Comparison of ENCODE assay signal across 13 cellular contexts in the genomic region with DNA sequence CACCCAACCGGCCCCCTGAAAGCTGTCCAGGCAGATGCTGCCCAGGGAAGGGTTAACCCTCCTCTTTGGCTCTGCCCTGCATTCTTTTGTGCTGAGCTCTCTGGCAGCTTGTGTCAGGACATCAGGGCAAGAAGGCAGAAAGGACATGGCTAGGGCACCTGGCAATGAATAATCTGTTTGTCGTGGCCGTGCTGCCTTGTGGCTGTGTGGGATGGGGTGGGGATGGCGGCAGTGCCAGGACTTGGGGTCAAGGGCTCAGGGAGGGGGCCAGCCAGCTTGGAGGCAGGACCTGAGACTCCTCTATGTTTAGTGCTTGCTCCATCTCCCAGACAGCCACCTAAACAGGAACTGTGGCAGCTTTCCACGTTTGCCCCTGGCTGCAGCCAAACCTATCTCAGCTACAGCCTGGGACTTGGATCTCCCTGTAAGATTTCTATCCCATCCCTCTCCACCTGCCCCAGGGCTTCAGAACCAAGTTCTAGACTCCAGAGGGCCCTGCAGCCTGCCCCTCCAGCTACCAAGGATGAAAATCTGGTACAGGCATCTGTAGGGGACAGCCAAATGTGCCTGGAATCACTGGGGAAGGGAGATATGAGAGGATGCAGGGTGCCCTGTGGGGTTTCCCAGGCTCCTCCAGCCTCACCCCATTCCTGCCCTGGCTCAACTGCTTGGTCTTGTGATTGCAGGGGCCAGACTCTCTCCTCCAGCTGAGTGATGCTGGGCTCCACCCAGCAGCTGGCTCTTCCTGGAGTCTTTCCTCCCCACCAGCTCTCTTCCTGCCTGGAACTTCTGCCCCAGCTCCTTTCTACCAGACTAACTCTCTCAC. TPM values are rescaled to one million over a fixed set of nuclear protein-coding genes. Genes with fewer than 3 reads are reported as not detected.
DNase-seq lines count a peak whose midpoint lies in the region; ATAC-seq and TF ChIP-seq lines count a peak whose summit lies in the region.
"Had no signal": no experiment of that assay in that cellular context is flagged by ENCODE, and none has a peak within 500 bp of the region (broad histone marks: within the 10 kb centered on the region; RNA-seq: fewer than 3 reads in every experiment).

No MANE protein-coding gene starts in this region.

- no peak overlapping the region for H3K4me3 ChIP-seq in mammary epithelial cell (replicated peaks in 1 of 3; ENCODE audit: insufficient read depth in 1 of 3, low read depth in 2 of 3, low read length in 3 of 3)
- no peak overlapping the region for H3K4me3 ChIP-seq in right lobe of liver
- no peak overlapping the region for H3K4me3 ChIP-seq in transverse colon
- H3K4me3 ChIP-seq: SK-N-MC had no signal

- CTCF ChIA-PET in mammary epithelial cell (lab: Charles Lee; ENCODE audit: low non-redundant PET): interaction anchor here (0.5 to 0.7 kb wide), 2 partner anchors 84 to 128 kb away, joined by 4 to 8 read pairs; no protein-coding TSS in a partner anchor

- H3K79me1 ChIP-seq in H9 (ENCODE audit: insufficient read depth, low read depth, low read length, poor library complexity, severe bottlenecking): no peaks in the 10 kb centered on the region

- intact Hi-C loops in mammary epithelial cell (cut with micrococcal nuclease) (loop anchor here (1.0 to 10.0 kb wide), 2 partner anchors 27 to 398 kb away; no protein-coding TSS in a partner anchor), right lobe of liver (cut with DNase I) (no loop called here), transverse colon (cut with DNase I; ENCODE audit: low total_unique reads) (loop anchor here (2.0 kb wide), 1 partner anchor 48 kb away; the partner anchor contains the start of gene PTPN7)

- TF ChIP-seq CTCF in mammary epithelial cell (conservative IDR thresholded peaks at IDR 0.05 in 1 of 2, IDR thresholded peaks at IDR 0.05 in 1 of 2; ENCODE audit: extremely low read depth in 1 of 2, insufficient read depth in 1 of 2, low read depth in 1 of 2, low read length in 2 of 2) (no peak), right lobe of liver (IDR thresholded peaks at IDR 0.05) (no peak), transverse colon (IDR thresholded peaks at IDR 0.05) (no peak), H9 (conservative IDR thresholded peaks at IDR 0.05) (no peak)

- in situ Hi-C loops in mammary epithelial cell (cut with MboI; ENCODE audit: low sequenced_read_pairs in 2 of 2): loop anchor here in 1 of 2 donors (10.0 kb wide), 1 partner anchor 218 kb away; no protein-coding TSS in a partner anchor
- in situ Hi-C loops in transverse colon (cut with MboI; ENCODE audit: low pct_ligation_motif_present in 1 of 4, low pct_unique_long_range_greater_than_20kb in 1 of 4, low sequenced_read_pairs in 3 of 4): loop anchor here in 3 of 4 donors (10.0 kb wide), 1 partner anchor 98 kb away; the partner anchor contains the start of gene ELF3 (in 3 of the 3)

- TF ChIP-seq POLR2A in right lobe of liver (IDR thresholded peaks at IDR 0.05) (no peak), transverse colon (IDR thresholded peaks at IDR 0.05) (no peak)

- H3K18ac ChIP-seq in H9 (ENCODE audit: insufficient read length, low read depth, low read length): no peak overlapping the region

- H3K36me3 Mint-ChIP-seq in H9 (ENCODE audit: insufficient read depth in 1 of 3, low read depth in 3 of 3): no peaks in the 10 kb centered on the region
- no peaks in the 10 kb centered on the region for H3K36me3 Mint-ChIP-seq in effector memory CD8-positive, alpha-beta T cell (ENCODE audit: insufficient read depth)
- H3K36me3 Mint-ChIP-seq: activated naive CD4-positive, alpha-beta T cell treated with anti-CD3 and anti-CD28 coated beads, Interleukin-2, amount 50 U/mL, for 24 hours had no signal

- TF ChIP-seq EP300 in transverse colon (IDR thresholded peaks at IDR 0.05; ENCODE audit: low read depth): no peak

- peak; percentile 73 to 84 (median 76) for ATAC-seq in right lobe of liver
- ATAC-seq in effector memory CD8-positive, alpha-beta T cell (replicated peaks): no peak

- H2BK15ac ChIP-seq in H9 (ENCODE audit: low read depth, low read length): no peak overlapping the region

- no peak overlapping the region for H2BK120ac ChIP-seq in H9 (ENCODE audit: low read depth, low read length, poor library complexity, severe bottlenecking)

- BruUV-seq in mammary epithelial cell (replicated peaks; lab: Mats Ljungman, UMichigan): no TSS peak

- H3K4me3 Mint-ChIP-seq in H9: no peak overlapping the region
- no peak overlapping the region for H3K4me3 Mint-ChIP-seq in effector memory CD8-positive, alpha-beta T cell
- H3K4me3 Mint-ChIP-seq: activated naive CD4-positive, alpha-beta T cell treated with anti-CD3 and anti-CD28 coated beads, Interleukin-2, amount 50 U/mL, for 24 hours; stimulated activated naive CD8-positive, alpha-beta T cell treated with anti-CD3 and anti-CD28 coated beads, Interleukin-15, amount 100 ng/mL, for 72 hours had no signal

- H3K23ac ChIP-seq in H9 (ENCODE audit: insufficient read length, low read depth, low read length): no peak overlapping the region

- H3K9me3 ChIP-seq in mammary epithelial cell (replicated peaks; ENCODE audit: insufficient read depth, low read length) (no peaks in the 10 kb centered on the region), right lobe of liver (no peaks in the 10 kb centered on the region), transverse colon (no peaks in the 10 kb centered on the region), H9 (ENCODE audit: control insufficient read depth, low read depth, low read length) (no peaks in the 10 kb centered on the region)

- no peak overlapping the region for H4K91ac ChIP-seq in H9 (ENCODE audit: insufficient read length, low read depth, low read length)

- no peak overlapping the region for H2BK20ac ChIP-seq in H9 (ENCODE audit: low read depth, low read length, poor library complexity, severe bottlenecking)

- peak; percentile 40 for DNase-seq in DMS 273 (lab: John Stamatoyannopoulos, UW; ENCODE audit: unreplicated experiment)
- DNase-seq in DMS 273 treated with DMSO at 0.1 percent for 48 hours (lab: John Stamatoyannopoulos, UW): no peak
- peak; percentile 64 for DNase-seq in mammary epithelial cell
- DNase-seq in right lobe of liver: peak; percentile 86 to 90 (median 87)
- peak; percentile 43 for DNase-seq in transverse colon
- DNase-seq in H9: no peak
- DNase-seq in effector memory CD8-positive, alpha-beta T cell: no peak
- no peak for DNase-seq in activated CD4-positive, CD25-positive, alpha-beta regulatory T cell (lab: John Stamatoyannopoulos, UW)
- DNase-seq: 8988T; KG1; stimulated activated naive CD8-positive, alpha-beta T cell treated with anti-CD3 and anti-CD28 coated beads, Interleukin-15, amount 100 ng/mL, for 72 hours had no signal

- H2AFZ ChIP-seq in mammary epithelial cell (ENCODE audit: low read depth, low read length) (peak overlapping the region; percentile 69), H9 (ENCODE audit: low read length) (no peak overlapping the region)

- H3K27me3 ChIP-seq in mammary epithelial cell (ENCODE audit: insufficient read depth, low read length) (no peaks in the 10 kb centered on the region), right lobe of liver (no peaks in the 10 kb centered on the region), transverse colon (no peaks in the 10 kb centered on the region), H9 (ENCODE audit: insufficient read depth, low read length) (no peaks in the 10 kb centered on the region)

- H3K9me3 Mint-ChIP-seq in H9: no peaks in the 10 kb centered on the region
- no peaks in the 10 kb centered on the region for H3K9me3 Mint-ChIP-seq in effector memory CD8-positive, alpha-beta T cell
- H3K9me3 Mint-ChIP-seq: activated naive CD4-positive, alpha-beta T cell treated with anti-CD3 and anti-CD28 coated beads, Interleukin-2, amount 50 U/mL, for 24 hours; stimulated activated naive CD8-positive, alpha-beta T cell treated with anti-CD3 and anti-CD28 coated beads, Interleukin-15, amount 100 ng/mL, for 72 hours had no signal

- peaks cover 25 to 31% of the 10 kb centered on the region in 2 experiments for H3K4me1 Mint-ChIP-seq in H9
- H3K4me1 Mint-ChIP-seq in effector memory CD8-positive, alpha-beta T cell (ENCODE audit: low read depth in 2 of 2): peaks cover 0 to 3% of the 10 kb centered on the region in 2 donors
- H3K4me1 Mint-ChIP-seq: activated naive CD4-positive, alpha-beta T cell treated with anti-CD3 and anti-CD28 coated beads, Interleukin-2, amount 50 U/mL, for 24 hours; stimulated activated naive CD8-positive, alpha-beta T cell treated with anti-CD3 and anti-CD28 coated beads, Interleukin-15, amount 100 ng/mL, for 72 hours had no signal

- H2BK12ac ChIP-seq in H9 (ENCODE audit: insufficient read length, low read depth, low read length): no peak overlapping the region

- H3K56ac ChIP-seq in H9 (ENCODE audit: insufficient read length, low read depth, low read length): no peak overlapping the region

- no peak overlapping the region for H2BK5ac ChIP-seq in H9 (ENCODE audit: insufficient read length, low read length)

- H3K14ac ChIP-seq in H9 (ENCODE audit: insufficient read depth, low read length): no peak overlapping the region; the same call in 1 of the 2 replicates

- no peak overlapping the region for H4K5ac ChIP-seq in H9 (ENCODE audit: insufficient read length, low read depth, low read length)

- H3K9ac ChIP-seq in mammary epithelial cell (ENCODE audit: insufficient read depth, low read length) (no peak overlapping the region), H9 (ENCODE audit: extremely low read depth, insufficient read length, low read length) (no peak overlapping the region)

- 3% methylated on average over 4 of the region's 5 CpGs for WGBS in mammary epithelial cell (ENCODE audit: low coverage, missing lambda C conversion rate)
- WGBS in right lobe of liver (ENCODE audit: insufficient coverage, low coverage, low lambda C conversion rate, missing lambda C conversion rate): no CpG with 5 or more reads among the region's 5 CpGs
- WGBS in transverse colon (ENCODE audit: low coverage in 1 of 2), 2 donors: 23% methylated on average over 5 of the region's 5 CpGs; no CpG with 5 or more reads in 1 of the 2 donors
- WGBS in H9 (ENCODE audit: extremely low coverage, insufficient read length, low lambda C conversion rate): no CpG with 5 or more reads among the region's 5 CpGs

- dilution Hi-C loops in mammary epithelial cell (cut with HindIII; ENCODE audit: low sequenced_read_pairs): no loop called here

- H3K23me2 ChIP-seq in H9 (ENCODE audit: insufficient read length, low read depth, low read length, poor library complexity, severe bottlenecking): no peaks in the 10 kb centered on the region

- no peak overlapping the region for H2AK5ac ChIP-seq in H9 (ENCODE audit: insufficient read length, low read length)

- H3K27ac Mint-ChIP-seq in H9: no peak overlapping the region; a peak in 1 of 7 replicates
- no peak overlapping the region for H3K27ac Mint-ChIP-seq in effector memory CD8-positive, alpha-beta T cell
- H3K27ac Mint-ChIP-seq: activated naive CD4-positive, alpha-beta T cell treated with anti-CD3 and anti-CD28 coated beads, Interleukin-2, amount 50 U/mL, for 24 hours had no signal

- H3K4me2 ChIP-seq in mammary epithelial cell (ENCODE audit: insufficient read depth, low read depth, low read length) (peak overlapping the region; percentile 63), H9 (ENCODE audit: insufficient read depth, insufficient read length, low read length) (no peak overlapping the region)

- no peaks in the 10 kb centered on the region for H3K79me2 ChIP-seq in mammary epithelial cell (ENCODE audit: insufficient read depth, low read length)
- no peaks in the 10 kb centered on the region for H3K79me2 ChIP-seq in H9 (ENCODE audit: insufficient read depth, low read length)

- H3T11ph ChIP-seq in H9 (ENCODE audit: low read length): no peak overlapping the region

- no peaks in the 10 kb centered on the region for H3K36me3 ChIP-seq in mammary epithelial cell (ENCODE audit: insufficient read depth, low read length)
- no peaks in the 10 kb centered on the region for H3K36me3 ChIP-seq in right lobe of liver
- no peaks in the 10 kb centered on the region for H3K36me3 ChIP-seq in transverse colon

- H3K4me1 ChIP-seq in mammary epithelial cell (ENCODE audit: insufficient read depth, low read length) (peaks cover 20% of the 10 kb centered on the region), right lobe of liver (peaks cover 0 to 32% (median 14%) of the 10 kb centered on the region in 4 donors), transverse colon (peaks cover 13 to 43% (median 24%) of the 10 kb centered on the region in 4 donors), H9 (ENCODE audit: insufficient read depth, low read length) (no peaks in the 10 kb centered on the region)

- H4K8ac ChIP-seq in H9 (replicated peaks; ENCODE audit: insufficient read length, low read depth, low read length): no peak overlapping the region

- H3K4ac ChIP-seq in H9 (ENCODE audit: low read depth, low read length): no peak overlapping the region

- no peaks in the 10 kb centered on the region; the same call in 1 of the 2 replicates for H3K27me3 Mint-ChIP-seq in H9 (ENCODE audit: low read depth)
- peaks cover 0 to 16% of the 10 kb centered on the region in 2 donors for H3K27me3 Mint-ChIP-seq in effector memory CD8-positive, alpha-beta T cell

- H3K27ac ChIP-seq in mammary epithelial cell (ENCODE audit: insufficient read depth, low read depth, low read length): peak overlapping the region; percentile 32
- H3K27ac ChIP-seq in right lobe of liver: peak overlapping the region; percentile 37 to 68 (median 53)
- H3K27ac ChIP-seq in transverse colon: peak overlapping the region; percentile 35 to 69 (median 59)
- no peak overlapping the region for H3K27ac ChIP-seq in H9 (ENCODE audit: insufficient read length, low read depth, low read length)
- H3K27ac ChIP-seq: SK-N-MC had no signal

- no peaks in the 10 kb centered on the region for H4K20me1 ChIP-seq in mammary epithelial cell (ENCODE audit: insufficient read depth, low read length)
- no peaks in the 10 kb centered on the region for H4K20me1 ChIP-seq in H9 (ENCODE audit: control insufficient read depth, insufficient read depth, insufficient read length)

RNA-seq across cellular contexts. Expression of gene GPR37L1, which starts 9.6 kb away (rescaled TPM):
- not detected for total RNA-seq in mammary epithelial cell
- polyA plus RNA-seq in mammary epithelial cell: 0.02 TPM
- not detected for polyA minus RNA-seq in mammary epithelial cell
- total RNA-seq in right lobe of liver: under 1 TPM in 4 of 6 experiments, not detected in 2; 0.12 to 0.49 (median 0.12) TPM
- total RNA-seq in transverse colon: under 1 TPM in 2 of 4 donors, not detected in 2; 0.55 to 0.95 TPM
- total RNA-seq in H9 (2021): 0.11 TPM in 2 replicates

RNA-seq across cellular contexts. Expression of gene ARL8A, which starts 31.5 kb away (rescaled TPM):
- 10 to 100 TPM; 36.7 to 56.2 TPM for total RNA-seq in mammary epithelial cell
- 33.9 TPM for polyA plus RNA-seq in mammary epithelial cell
- polyA minus RNA-seq in mammary epithelial cell: 21.9 TPM
- total RNA-seq in right lobe of liver: 10 to 100 TPM; 23.1 to 57.7 (median 36.1) TPM
- total RNA-seq in transverse colon: 10 to 100 TPM in 3 of 4 donors, 1 to 10 TPM in 1; 9.0 to 27.2 (median 21.6) TPM
- 58.6 and 67.2 TPM in 2 replicates for total RNA-seq in H9 (2021)

RNA-seq across cellular contexts. Expression of gene PTPN7, which starts 47.3 kb away (rescaled TPM):
- not detected for total RNA-seq in mammary epithelial cell
- polyA plus RNA-seq in mammary epithelial cell: 0.03 TPM
- not detected for polyA minus RNA-seq in mammary epithelial cell
- total RNA-seq in right lobe of liver: 1 to 10 TPM in 2 of 6 experiments, under 1 TPM in 4; 0.18 to 5.1 (median 0.73) TPM
- total RNA-seq in transverse colon: 10 to 100 TPM in 2 of 4 donors, 1 to 10 TPM in 1, not detected in 1; 5.2 to 32.5 (median 14.0) TPM
- 0.22 and 0.72 TPM in 2 replicates for total RNA-seq in H9 (2021)

Comparison
In these comparisons a context has a peak if more than half of its experiments do, and no peak if none do; other contexts are left out.
1. DNase-seq: peak in DMS 273 (single experiment), mammary epithelial cell (single experiment), right lobe of liver (3 of 3) and transverse colon (single experiment); none in DMS 273 treated with DMSO at 0.1 percent for 48 hours (single experiment), H9 (single experiment), effector memory CD8-positive, alpha-beta T cell (0 of 3) and activated CD4-positive, CD25-positive, alpha-beta regulatory T cell (0 of 4).
2. intact Hi-C loops: an anchor here in mammary epithelial cell (1.0 to 10.0 kb wide) and transverse colon (2.0 kb wide); none called in right lobe of liver.